ENCODE assay signal across 16 cellular contexts in the genomic region with DNA sequence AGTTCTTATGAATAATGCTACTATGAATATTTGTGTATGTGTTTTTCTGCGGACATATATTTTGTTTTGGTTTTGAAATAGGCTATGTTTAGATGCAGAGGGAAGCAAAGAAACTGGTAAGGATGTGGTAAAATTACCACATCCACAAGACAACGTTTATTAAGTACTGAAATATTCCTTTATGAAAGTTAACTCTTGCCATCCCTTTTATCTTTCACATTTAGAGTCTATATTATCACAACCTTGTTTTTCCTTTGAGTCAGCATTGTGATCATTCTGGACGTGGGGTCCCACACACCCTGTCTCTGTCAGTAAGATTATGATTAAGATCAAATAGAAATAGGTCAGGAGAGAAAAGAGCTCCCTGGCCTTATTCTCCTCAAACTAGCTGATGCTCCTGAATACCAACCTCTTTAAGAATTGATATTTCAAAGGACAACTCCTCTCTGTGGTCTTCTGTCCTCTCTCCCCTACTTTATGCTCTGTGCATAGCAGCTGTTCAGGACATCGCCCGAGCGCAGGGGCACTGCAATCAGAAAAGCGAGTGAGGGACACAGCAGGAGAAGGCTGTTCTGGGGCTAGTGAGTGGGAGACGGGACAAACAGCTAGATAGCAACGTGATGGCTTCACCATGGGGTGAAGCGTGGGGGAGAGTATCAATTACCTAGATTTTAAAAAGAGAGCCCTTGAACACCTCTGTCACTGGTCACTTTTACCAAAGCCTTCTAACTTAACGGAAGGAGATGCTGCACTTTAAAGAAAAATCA. TPM values are rescaled to one million over a fixed set of nuclear protein-coding genes. Genes with fewer than 3 reads are reported as not detected.
DNase-seq lines count a peak whose midpoint lies in the region; ATAC-seq lines count a peak whose summit lies in the region.
"Had no signal": no experiment of that assay in that cellular context is flagged by ENCODE, and none has a peak within 500 bp of the region (broad histone marks: within the 10 kb centered on the region; RNA-seq: fewer than 3 reads in every experiment).

No MANE protein-coding gene starts in this region.

- ATAC-seq in T-helper 17 cell = peak; percentile 53
- ATAC-seq: left cardiac atrium had no signal

- no peak overlapping the region for H4K91ac ChIP-seq in mesenchymal stem cell (ENCODE audit: low read length)

- no peak overlapping the region for H2AK5ac ChIP-seq in mesenchymal stem cell (ENCODE audit: low read length, severe bottlenecking)

- H3K4me1 ChIP-seq in mesenchymal stem cell (ENCODE audit: control insufficient read depth, insufficient read depth, low read depth, low read length) = peaks cover 3% of the 10 kb centered on the region

- H3K4me3 ChIP-seq in H7 (ENCODE audit: insufficient read depth, low read depth, low read length) (no peak overlapping the region), mesenchymal stem cell (ENCODE audit: insufficient read depth in 1 of 2, low read depth in 1 of 2, low read length in 2 of 2) (no peak overlapping the region)

- no peak overlapping the region for H2AFZ ChIP-seq in mesenchymal stem cell (ENCODE audit: low read depth, low read length)

- H4K8ac ChIP-seq in mesenchymal stem cell (ENCODE audit: low read length) = peak overlapping the region; percentile 36

- no peak overlapping the region for H3K18ac ChIP-seq in mesenchymal stem cell (ENCODE audit: low read depth in 1 of 2, low read length in 2 of 2)

- H3K27ac Mint-ChIP-seq in T-helper 17 cell = peak overlapping the region; percentile 43
- H3K27ac Mint-ChIP-seq: progenitor cell of endocrine pancreas had no signal

- no peak overlapping the region for H3K27ac ChIP-seq in mesenchymal stem cell (ENCODE audit: low read length, poor library complexity, severe bottlenecking)

- DNase-seq in SIG-M5 treated with dmso at 0.1 percent for 504 hours (lab: John Stamatoyannopoulos, UW; ENCODE audit: unreplicated experiment) (peak; percentile 82), SIG-M5 (lab: John Stamatoyannopoulos, UW) (no peak), H7 (peak; percentile 31), T-helper 17 cell (no peak), mesenchymal stem cell (no peak), NCI-H146 treated with DMSO at 0.1 percent for 48 hours (lab: John Stamatoyannopoulos, UW; ENCODE audit: unreplicated experiment) (no peak), posterior cingulate gyrus (no peak), foreskin melanocyte (no peak)
- DNase-seq: 8988T; activated naive CD4-positive, alpha-beta T cell; effector CD4-positive, alpha-beta T cell; hypothalamus; left cardiac atrium; NCI-H2029; RPMI8226 had no signal

- H3K36me3 ChIP-seq in H7 (replicated peaks; ENCODE audit: control insufficient read depth, insufficient read depth, low read length) = no peaks in the 10 kb centered on the region
- no peaks in the 10 kb centered on the region for H3K36me3 ChIP-seq in mesenchymal stem cell (ENCODE audit: control insufficient read depth in 1 of 2, insufficient read depth in 2 of 2, low read depth in 1 of 2, low read length in 2 of 2)

- no peak overlapping the region for H3K9ac ChIP-seq in mesenchymal stem cell (ENCODE audit: low read length)

- H3K4me2 ChIP-seq in mesenchymal stem cell (ENCODE audit: low read length, poor library complexity, severe bottlenecking) = no peak overlapping the region

- peaks cover 13% of the 10 kb centered on the region for H3K79me1 ChIP-seq in mesenchymal stem cell (replicated peaks; ENCODE audit: low read length, poor library complexity, severe bottlenecking)

- H2BK15ac ChIP-seq in mesenchymal stem cell (ENCODE audit: low read depth, poor library complexity, severe bottlenecking) = no peak overlapping the region

- peaks cover 5% of the 10 kb centered on the region for H3K27me3 Mint-ChIP-seq in T-helper 17 cell
- H3K27me3 Mint-ChIP-seq: progenitor cell of endocrine pancreas had no signal

- H3K4me1 Mint-ChIP-seq in T-helper 17 cell = peaks cover 28% of the 10 kb centered on the region

- H2BK5ac ChIP-seq in mesenchymal stem cell (ENCODE audit: low read depth, low read length, poor library complexity, severe bottlenecking) = no peak overlapping the region

- no peak overlapping the region for H2BK120ac ChIP-seq in mesenchymal stem cell (ENCODE audit: low read depth, low read length)

- H3K23ac ChIP-seq in mesenchymal stem cell (ENCODE audit: low read length in 2 of 2) = no peak overlapping the region

- H3K27me3 ChIP-seq in H7 (ENCODE audit: control insufficient read depth, insufficient read depth, low read length) (no peaks in the 10 kb centered on the region), mesenchymal stem cell (ENCODE audit: control insufficient read depth in 1 of 2, insufficient read depth in 1 of 2, low read length in 2 of 2) (no peaks in the 10 kb centered on the region)

- peaks cover 9% of the 10 kb centered on the region for H3K36me3 Mint-ChIP-seq in T-helper 17 cell (ENCODE audit: low read depth)

- no peak overlapping the region for H3K14ac ChIP-seq in mesenchymal stem cell (ENCODE audit: low read length in 2 of 2)

- H3K9me3 ChIP-seq in T-helper 17 cell (ENCODE audit: control insufficient read depth, low read length, poor library complexity, severe bottlenecking) (no peaks in the 10 kb centered on the region), mesenchymal stem cell (ENCODE audit: control insufficient read depth, low read length) (no peaks in the 10 kb centered on the region)

- intact Hi-C loops in posterior cingulate gyrus (cut with DNase I) = no loop called here

- WGBS in mesenchymal stem cell = 90% methylated on average over 5 of the region's 11 CpGs

- peak overlapping the region; percentile 53 for H3K4me3 Mint-ChIP-seq in T-helper 17 cell

- no peak overlapping the region for H3K4ac ChIP-seq in mesenchymal stem cell (ENCODE audit: low read depth in 1 of 2, low read length in 2 of 2)

- no peak overlapping the region for H2BK12ac ChIP-seq in mesenchymal stem cell (ENCODE audit: low read length in 2 of 2)

RNA-seq across cellular contexts. Expression of gene METAP1D, which starts 12.2 kb away (rescaled TPM):
- total RNA-seq in H7 (2014; rRNA removed; shearing (Covaris generic)) = 4.6 and 5.2 TPM in 2 replicates
- 1 to 10 TPM; 5.7 to 6.5 TPM for total RNA-seq in T-helper 17 cell
- 3.9 TPM for polyA plus RNA-seq in mesenchymal stem cell (2013, experiment 1 of 2)
- 4.5 TPM for polyA plus RNA-seq in mesenchymal stem cell (2013, experiment 2 of 2)

Comparison
In these comparisons a context has a peak if more than half of its experiments do, and no peak if none do; other contexts are left out.
1. DNase-seq: peak in SIG-M5 treated with dmso at 0.1 percent for 504 hours (single experiment) and H7 (single experiment); none in SIG-M5 (single experiment), T-helper 17 cell (0 of 3), mesenchymal stem cell (single experiment), NCI-H146 treated with DMSO at 0.1 percent for 48 hours (single experiment), posterior cingulate gyrus (0 of 10) and foreskin melanocyte (single experiment).